14 cellular contexts compared by ENCODE assay signal in the genomic region with DNA sequence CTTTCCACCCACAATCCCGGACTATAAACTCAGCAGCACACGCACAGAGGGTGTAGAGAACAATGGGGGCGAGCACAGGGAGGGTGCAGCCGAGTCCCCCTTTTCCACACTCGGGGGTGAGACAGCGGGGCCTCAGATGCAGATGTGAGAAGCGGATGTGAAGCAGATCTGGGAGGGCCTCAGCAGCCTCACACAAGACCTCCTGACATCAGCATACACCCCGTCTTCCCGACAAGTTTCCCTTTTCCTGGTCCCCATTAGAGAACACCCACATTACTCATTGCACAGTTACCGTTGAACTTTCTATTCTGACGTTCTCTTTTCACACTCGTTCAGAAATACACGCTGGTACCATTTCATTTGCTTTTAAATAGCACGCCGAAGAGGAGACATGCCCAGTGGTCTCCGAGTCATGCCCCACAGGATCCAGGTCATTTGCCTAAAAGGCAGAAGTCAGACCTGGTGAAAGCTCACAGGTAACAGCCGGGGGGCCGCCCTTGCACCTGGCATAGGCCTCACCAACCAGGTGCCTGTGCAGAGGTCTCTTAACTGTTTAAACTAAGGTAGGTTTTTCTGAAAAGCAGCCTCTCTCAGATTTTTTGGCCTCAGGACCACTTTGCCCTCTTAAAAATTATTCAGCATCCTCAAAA.
DNase-seq lines count a peak whose midpoint lies in the region; ATAC-seq and TF ChIP-seq lines count a peak whose summit lies in the region.
"Had no signal": no experiment of that assay in that cellular context is flagged by ENCODE, and none has a peak within 500 bp of the region (broad histone marks: within the 10 kb centered on the region; RNA-seq: fewer than 3 reads in every experiment).

No MANE protein-coding gene starts in this region.

- peaks cover 3% of the 10 kb centered on the region; the same call in 1 of the 2 replicates for H3F3A ChIP-seq in DOHH2 (ENCODE audit: control insufficient read depth, insufficient read depth)

- H3K79me2 ChIP-seq in DOHH2 (ENCODE audit: control insufficient read depth, low read length): no peaks in the 10 kb centered on the region

- WGBS in body of pancreas, 2 donors: 89 to 92% methylated on average over 18 of the region's 18 CpGs
- 84 to 86% methylated on average over 18 of the region's 18 CpGs for WGBS in tibial nerve, 2 donors

- TF ChIP-seq POLR2A in erythroblast (IDR thresholded peaks at IDR 0.05; ENCODE audit: low read length): no peak
- TF ChIP-seq POLR2A in body of pancreas (IDR thresholded peaks at IDR 0.05): no peak
- no peak for TF ChIP-seq POLR2A in tibial nerve (IDR thresholded peaks at IDR 0.05)

- no TSS peak for BruUV-seq in MCF 10A (replicated peaks; lab: Mats Ljungman, UMichigan)

- DNase-seq in coronary artery (ENCODE audit: low spot score): peak; percentile 56
- DNase-seq in erythroblast (lab: John Stamatoyannopoulos, UW): no peak
- DNase-seq in body of pancreas: no peak
- no peak for DNase-seq in MCF 10A (ENCODE audit: unreplicated experiment)
- no peak for DNase-seq in tibial nerve (ENCODE audit: low spot score in 2 of 2)
- DNase-seq: activated gamma-delta T cell treated with Interleukin-2 at 50 U/mL for 16 hours, cerebellar nuclear complex, kidney glomerular epithelial cell, NCI-H187 had no signal

- no peak overlapping the region for H3K27ac Mint-ChIP-seq in MCF 10A (ENCODE audit: low read depth, unreplicated experiment)
- H3K27ac Mint-ChIP-seq: CD4-positive, alpha-beta T cell had no signal

- intact Hi-C loops in body of pancreas (cut with DNase I): no loop called here
- intact Hi-C loops in MCF 10A (cut with micrococcal nuclease): no loop called here

- H3K4me2 ChIP-seq in DOHH2 (ENCODE audit: low read length): peak overlapping the region; percentile 81

- H3K4me1 Mint-ChIP-seq in MCF 10A (ENCODE audit: insufficient read depth, unreplicated experiment): no peaks in the 10 kb centered on the region

- CTCF ChIA-PET in MCF 10A (lab: Yijun Ruan, JAX): no interaction called here

- H3K36me3 Mint-ChIP-seq in MCF 10A (ENCODE audit: insufficient read depth, unreplicated experiment): no peaks in the 10 kb centered on the region

- H4K20me1 ChIP-seq in DOHH2 (ENCODE audit: control insufficient read depth, insufficient read depth, low read depth, low read length): no peaks in the 10 kb centered on the region

- H3K9me2 ChIP-seq in DOHH2 (replicated peaks; ENCODE audit: control insufficient read depth, low read length): no peaks in the 10 kb centered on the region

- H3K27me3 Mint-ChIP-seq in MCF 10A (ENCODE audit: insufficient read depth, unreplicated experiment): no peaks in the 10 kb centered on the region
- H3K27me3 Mint-ChIP-seq: CD4-positive, alpha-beta T cell had no signal

- H3K36me3 ChIP-seq in DOHH2 (ENCODE audit: control insufficient read depth, low read length) (peaks cover 12% of the 10 kb centered on the region; the same call in 1 of the 2 replicates), body of pancreas (replicated peaks in 1 of 2; ENCODE audit: insufficient read depth in 1 of 2, low read depth in 2 of 2) (no peaks in the 10 kb centered on the region), tibial nerve (no peaks in the 10 kb centered on the region)

- peak overlapping the region; percentile 84 for H3K27ac ChIP-seq in DOHH2 (ENCODE audit: low read depth, low read length)
- H3K27ac ChIP-seq in coronary artery: no peak overlapping the region
- H3K27ac ChIP-seq in body of pancreas: no peak overlapping the region
- no peak overlapping the region for H3K27ac ChIP-seq in tibial nerve

- peaks cover 35% of the 10 kb centered on the region for H3K9me3 Mint-ChIP-seq in MCF 10A (ENCODE audit: unreplicated experiment)

- ATAC-seq in GM19324 (IDR thresholded peaks at IDR 0.05; ENCODE audit: low FRiP score, unreplicated experiment) (peak; percentile 53), HG03066 (IDR thresholded peaks at IDR 0.05; ENCODE audit: low read depth, unreplicated experiment) (peak; percentile 57), body of pancreas (no peak)
- ATAC-seq: Panc1 had no signal

- H3K4me3 Mint-ChIP-seq in MCF 10A (ENCODE audit: unreplicated experiment): no peak overlapping the region
- H3K4me3 Mint-ChIP-seq: CD4-positive, alpha-beta T cell had no signal

- peaks cover 52% of the 10 kb centered on the region for H3K4me1 ChIP-seq in DOHH2 (ENCODE audit: control insufficient read depth, low read length)
- no peaks in the 10 kb centered on the region for H3K4me1 ChIP-seq in body of pancreas
- H3K4me1 ChIP-seq in tibial nerve: no peaks in the 10 kb centered on the region

- H3K27me3 ChIP-seq in DOHH2 (ENCODE audit: control insufficient read depth, low read length) (no peaks in the 10 kb centered on the region), body of pancreas (no peaks in the 10 kb centered on the region), tibial nerve (no peaks in the 10 kb centered on the region)

- H3K9me3 ChIP-seq in DOHH2 (ENCODE audit: control insufficient read depth, insufficient read depth, low read length): no peaks in the 10 kb centered on the region
- no peaks in the 10 kb centered on the region for H3K9me3 ChIP-seq in body of pancreas
- no peaks in the 10 kb centered on the region for H3K9me3 ChIP-seq in tibial nerve

- TF ChIP-seq CTCF in DOHH2 (IDR thresholded peaks at IDR 0.05; ENCODE audit: low read depth, low read length, poor library complexity, severe bottlenecking): no peak
- TF ChIP-seq CTCF in coronary artery (IDR thresholded peaks at IDR 0.05): no peak
- TF ChIP-seq CTCF in body of pancreas (IDR thresholded peaks at IDR 0.05): no peak
- no peak for TF ChIP-seq CTCF in MCF 10A (IDR thresholded peaks at IDR 0.05; ENCODE audit: unreplicated experiment)
- no peak for TF ChIP-seq CTCF in tibial nerve (IDR thresholded peaks at IDR 0.05)

- no peak for TF ChIP-seq EP300 in tibial nerve (IDR thresholded peaks at IDR 0.05)

- POLR2A ChIA-PET in MCF 10A (lab: Yijun Ruan, JAX): no interaction called here

- H3K4me3 ChIP-seq in DOHH2 (ENCODE audit: low read length): peak overlapping the region; percentile 64
- no peak overlapping the region for H3K4me3 ChIP-seq in coronary artery
- H3K4me3 ChIP-seq in body of pancreas: no peak overlapping the region
- no peak overlapping the region for H3K4me3 ChIP-seq in tibial nerve
